Comparison of ENCODE assay signal across 8 cellular contexts in the genomic region with DNA sequence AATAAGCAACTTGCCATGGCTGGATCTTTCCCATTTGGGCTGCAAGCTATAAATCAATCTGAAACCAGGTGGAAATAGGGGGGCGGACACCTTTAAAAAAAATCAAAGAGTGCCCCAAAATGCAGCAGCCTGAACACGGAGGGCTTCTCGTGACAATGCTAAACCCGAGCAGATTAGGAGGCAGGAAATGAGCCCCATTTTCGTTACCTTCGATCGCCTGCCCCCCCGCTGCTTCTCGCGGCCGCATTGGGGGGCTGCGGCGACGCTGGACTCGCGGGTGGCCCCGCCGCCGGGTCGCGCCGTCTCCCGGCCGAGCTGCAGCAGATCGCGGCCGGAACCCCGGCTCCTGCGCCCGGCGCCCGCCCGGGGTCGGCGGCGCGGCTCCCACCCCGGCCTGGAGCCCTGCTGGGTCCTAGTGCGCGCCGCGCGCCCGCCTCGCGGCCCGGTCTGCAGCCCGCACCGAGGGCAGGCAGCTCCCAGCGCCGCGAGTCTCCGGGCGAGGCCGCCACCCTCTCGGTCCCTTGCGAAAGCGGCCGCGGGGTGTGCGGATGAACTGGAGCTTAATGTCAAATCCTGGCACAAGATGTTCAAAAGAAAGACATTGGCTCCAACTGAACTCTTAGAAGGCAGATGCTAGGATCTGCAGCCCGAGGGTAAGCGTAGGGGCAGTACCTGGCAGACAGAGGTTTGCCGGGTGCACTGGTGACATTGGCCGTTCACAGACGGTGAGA.
DNase-seq lines count a peak whose midpoint lies in the region; ATAC-seq lines count a peak whose summit lies in the region.

No MANE protein-coding gene starts in this region.

- no peaks in the 10 kb centered on the region for H3K9me3 ChIP-seq in effector memory CD4-positive, alpha-beta T cell (ENCODE audit: control insufficient read depth, low read length)

- peaks cover 61% of the 10 kb centered on the region for H3K4me1 Mint-ChIP-seq in activated CD4-positive, alpha-beta memory T cell treated with anti-CD3 and anti-CD28 coated beads, Interleukin-2, amount 10 ng/mL, durations not matched to agents 7 days and 5 days

- peak overlapping the region; percentile 95 for H3K4me3 Mint-ChIP-seq in activated CD4-positive, alpha-beta memory T cell treated with anti-CD3 and anti-CD28 coated beads, Interleukin-2, amount 10 ng/mL, durations not matched to agents 7 days and 5 days

- H3K27ac Mint-ChIP-seq in activated CD4-positive, alpha-beta memory T cell treated with anti-CD3 and anti-CD28 coated beads, Interleukin-2, amount 10 ng/mL, durations not matched to agents 7 days and 5 days: peak overlapping the region; percentile 95

- H3K36me3 ChIP-seq in effector memory CD4-positive, alpha-beta T cell (ENCODE audit: control insufficient read depth, insufficient read depth, low read length): no peaks in the 10 kb centered on the region

- no peaks in the 10 kb centered on the region for H3K27me3 ChIP-seq in effector memory CD4-positive, alpha-beta T cell (replicated peaks; ENCODE audit: control insufficient read depth, insufficient read depth, low read length, poor library complexity, severe bottlenecking)

- POLR2A ChIA-PET in activated CD4-positive, alpha-beta memory T cell treated with anti-CD3 and anti-CD28 coated beads, Interleukin-2, amount 10 ng/mL, durations not matched to agents 7 days and 5 days (lab: Charles Lee): interaction anchor here (0.6 to 6.2 kb wide), 24 partner anchors 11 to 337 kb away, joined by 3 to 113 read pairs (median 4); partner anchors contain the start of genes EFCAB11 and TDP1

- H3K4me3 ChIP-seq in effector memory CD4-positive, alpha-beta T cell (ENCODE audit: insufficient read depth, low read depth, low read length, poor library complexity, severe bottlenecking): peak overlapping the region; percentile 85

- no peaks in the 10 kb centered on the region for H3K9me3 Mint-ChIP-seq in activated CD4-positive, alpha-beta memory T cell treated with anti-CD3 and anti-CD28 coated beads, Interleukin-2, amount 10 ng/mL, durations not matched to agents 7 days and 5 days

- H3K36me3 Mint-ChIP-seq in activated CD4-positive, alpha-beta memory T cell treated with anti-CD3 and anti-CD28 coated beads, Interleukin-2, amount 10 ng/mL, durations not matched to agents 7 days and 5 days (ENCODE audit: low read depth): peaks cover 8% of the 10 kb centered on the region

- CTCF ChIA-PET in activated CD4-positive, alpha-beta memory T cell treated with anti-CD3 and anti-CD28 coated beads, Interleukin-2, amount 10 ng/mL, durations not matched to agents 7 days and 5 days (lab: Charles Lee): interaction anchor here (0.7 to 3.4 kb wide), 7 partner anchors 22 to 189 kb away, joined by 3 to 11 read pairs (median 3); no protein-coding TSS in a partner anchor

- ATAC-seq in GM18907 (IDR thresholded peaks at IDR 0.05; ENCODE audit: unreplicated experiment) (peak; percentile 67), HG03103 (IDR thresholded peaks at IDR 0.05; ENCODE audit: low read depth, unreplicated experiment) (peak; percentile 53)

- peak; percentile 44 to 71 for DNase-seq in AML-193 (lab: John Stamatoyannopoulos, UW)
- DNase-seq in NCI-H526 treated with DMSO at 0.1 percent for 48 hours (lab: John Stamatoyannopoulos, UW): peak; percentile 58
- peak; percentile 77 for DNase-seq in activated CD4-positive, alpha-beta memory T cell treated with anti-CD3 and anti-CD28 coated beads, Interleukin-2, amount 10 ng/mL, durations not matched to agents 7 days and 5 days
- peak; percentile 31 to 48 (median 40) for DNase-seq in effector memory CD4-positive, alpha-beta T cell
- DNase-seq in medulla oblongata (ENCODE audit: extremely low spot score): peak; percentile 63
- DNase-seq in stimulated activated CD8-positive, alpha-beta memory T cell treated with anti-CD3 and anti-CD28 coated beads, Interleukin-12 subunit alpha, Interleukin-12 subunit beta, amount 100 ng/mL, for 4 hours (ENCODE audit: low read depth): peak; percentile 60

- peaks cover 31% of the 10 kb centered on the region for H3K4me1 ChIP-seq in effector memory CD4-positive, alpha-beta T cell (ENCODE audit: control insufficient read depth, insufficient read depth, low read length, poor library complexity, severe bottlenecking)

- peak overlapping the region; percentile 78 for H3K27ac ChIP-seq in effector memory CD4-positive, alpha-beta T cell (ENCODE audit: insufficient read depth, low read length, poor library complexity, severe bottlenecking)

- H3K27me3 Mint-ChIP-seq in activated CD4-positive, alpha-beta memory T cell treated with anti-CD3 and anti-CD28 coated beads, Interleukin-2, amount 10 ng/mL, durations not matched to agents 7 days and 5 days: no peaks in the 10 kb centered on the region

Comparison
In these comparisons a context has a peak if more than half of its experiments do, and no peak if none do; other contexts are left out.
1. Peak in every context shown above with its lines: DNase-seq, ATAC-seq, H3K4me3 ChIP-seq and H3K27ac ChIP-seq.